Comparison of ENCODE assay signal across 14 cellular contexts in the genomic region with DNA sequence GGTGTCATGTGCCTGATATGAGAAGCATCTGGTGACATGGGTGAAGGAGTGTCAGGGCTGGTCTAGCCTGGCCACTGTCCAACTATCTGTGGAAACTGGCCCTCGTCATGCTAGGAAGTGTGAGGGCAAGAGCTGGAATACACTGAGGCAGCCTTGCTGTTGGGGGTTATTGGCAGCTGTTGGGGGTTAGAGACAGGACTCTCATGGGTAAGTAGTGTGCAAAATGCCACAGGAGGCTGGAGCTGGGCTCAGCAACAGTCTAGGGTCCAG.
DNase-seq lines count a peak whose midpoint lies in the region; ATAC-seq and TF ChIP-seq lines count a peak whose summit lies in the region.
"Had no signal": no experiment of that assay in that cellular context is flagged by ENCODE, and none has a peak within 500 bp of the region (broad histone marks: within the 10 kb centered on the region; RNA-seq: fewer than 3 reads in every experiment).

No MANE protein-coding gene starts in this region.

- intact Hi-C loops in heart left ventricle (cut with DNase I) (loop anchor here in 8 of 10 donors (2.0 to 10.0 kb wide), 16 partner anchors 68 to 410 kb away; a partner anchor contains a TSS), left ventricle myocardium inferior (cut with micrococcal nuclease) (no loop called here), Panc1 (cut with micrococcal nuclease; ENCODE audit: unreplicated experiment) (loop anchor here (10.0 kb wide), 1 partner anchor 350 kb away; a partner anchor contains a TSS), thyroid gland (cut with DNase I) (loop anchor here (5.0 to 10.0 kb wide), 2 partner anchors 357 to 410 kb away; no protein-coding TSS in a partner anchor)

- BruUV-seq in Panc1 (replicated peaks; lab: Mats Ljungman, UMichigan), result no TSS peak

- DNase-seq in heart left ventricle (no peak), left ventricle myocardium inferior (no peak), Panc1 (ENCODE audit: low read depth, low spot score) (no peak), epithelial cell of esophagus (ENCODE audit: low read depth) (peak; percentile 14), thyroid gland (peak; percentile 42 to 45), NCI-H2107 (lab: John Stamatoyannopoulos, UW) (no peak), occipital lobe (lab: John Stamatoyannopoulos, UW) (no peak)
- DNase-seq: activated CD8-positive, alpha-beta T cell treated with anti-CD3 and anti-CD28 coated beads, Interleukin-2, amount 10 ng/mL, durations not matched to agents 7 days and 5 days; activated T-cell treated with anti-CD3 and anti-CD28 coated beads, Interleukin-2, amount 50 U/mL, for 72 hours; GDM1; immature natural killer cell; natural killer cell had no signal

- in situ Hi-C loops in Panc1 (cut with HindIII; ENCODE audit: low pct_unique_long_range_greater_than_20kb, low sequenced_read_pairs), result no loop called here

- TF ChIP-seq CTCF in heart left ventricle (IDR thresholded peaks at IDR 0.05) (no peak), left ventricle myocardium inferior (IDR thresholded peaks at IDR 0.05; ENCODE audit: borderline replicate concordance) (no peak), Panc1 (IDR thresholded peaks at IDR 0.05) (no peak), epithelial cell of esophagus (IDR thresholded peaks at IDR 0.05; ENCODE audit: insufficient read depth, low read depth, low read length, missing control alignments) (no peak), thyroid gland (IDR thresholded peaks at IDR 0.05) (no peak)

- WGBS in heart left ventricle, 4 donors, result 23 to 39% (median 34%) methylated on average over 1 of the region's 1 CpG
- WGBS in thyroid gland, 2 donors, result 36 to 58% methylated on average over 1 of the region's 1 CpG

- H3K9me3 ChIP-seq in heart left ventricle (no peaks in the 10 kb centered on the region), left ventricle myocardium inferior (replicated peaks) (no peaks in the 10 kb centered on the region), Panc1 (ENCODE audit: control insufficient read depth, insufficient read depth, low read depth, low read length) (no peaks in the 10 kb centered on the region), thyroid gland (no peaks in the 10 kb centered on the region)

- POLR2A ChIA-PET in Panc1 (lab: Charles Lee), result no interaction called here

- ATAC-seq in heart left ventricle (peak in 3 of 4 donors; percentile 6 to 38 (median 32)), Panc1 (no peak), GM18868 (IDR thresholded peaks at IDR 0.05; ENCODE audit: unreplicated experiment) (no peak)

- TF ChIP-seq POLR2A in heart left ventricle (IDR thresholded peaks at IDR 0.05) (no peak), thyroid gland (IDR thresholded peaks at IDR 0.05) (no peak)

- CTCF ChIA-PET in Panc1 (lab: Charles Lee), result interaction anchor here (0.6 kb wide), 1 partner anchor 17 kb away, joined by 6 read pairs; no protein-coding TSS in a partner anchor

- H3K4me3 ChIP-seq in heart left ventricle (no peak overlapping the region), left ventricle myocardium inferior (no peak overlapping the region), Panc1 (ENCODE audit: low read depth in 2 of 2, low read length in 2 of 2) (no peak overlapping the region), epithelial cell of esophagus (ENCODE audit: low read length) (no peak overlapping the region), thyroid gland (replicated peaks in 1 of 3) (no peak overlapping the region)

- H3K4me1 ChIP-seq in heart left ventricle (peaks cover 0 to 19% (median 10%) of the 10 kb centered on the region in 12 donors), left ventricle myocardium inferior (peaks cover 28% of the 10 kb centered on the region), Panc1 (ENCODE audit: control insufficient read depth, insufficient read depth, low read length) (no peaks in the 10 kb centered on the region), thyroid gland (peaks cover 7 to 21% of the 10 kb centered on the region in 2 donors)

- H3K27ac ChIP-seq in heart left ventricle (peak overlapping the region in 1 of 12 donors; percentile 6), left ventricle myocardium inferior (replicated peaks) (no peak overlapping the region), Panc1 (ENCODE audit: low read length) (peak overlapping the region; percentile 46; the same call in 1 of the 2 replicates), thyroid gland (peak overlapping the region in 2 of 3 donors; percentile 61 to 62)

- H3K27me3 ChIP-seq in heart left ventricle, result no peaks in the 10 kb centered on the region
- H3K27me3 ChIP-seq in left ventricle myocardium inferior (ENCODE audit: low read depth), result no peaks in the 10 kb centered on the region
- H3K27me3 ChIP-seq in Panc1 (ENCODE audit: control insufficient read depth, insufficient read depth, low read length), result no peaks in the 10 kb centered on the region
- H3K27me3 ChIP-seq in thyroid gland, result no peaks in the 10 kb centered on the region

- H3K36me3 ChIP-seq in heart left ventricle, result no peaks in the 10 kb centered on the region
- H3K36me3 ChIP-seq in left ventricle myocardium inferior, result no peaks in the 10 kb centered on the region
- H3K36me3 ChIP-seq in Panc1 (ENCODE audit: control insufficient read depth, insufficient read depth, low read length), result no peaks in the 10 kb centered on the region
- no peaks in the 10 kb centered on the region for H3K36me3 ChIP-seq in thyroid gland
- H3K36me3 ChIP-seq: WERI-Rb-1 had no signal

Comparison
In these comparisons a context has a peak if more than half of its experiments do, and no peak if none do; other contexts are left out.
1. ATAC-seq: peak in heart left ventricle (3 of 4); none in Panc1 (single experiment) and GM18868 (single experiment).
2. DNase-seq: peak in epithelial cell of esophagus (single experiment) and thyroid gland (2 of 2); none in heart left ventricle (0 of 5), left ventricle myocardium inferior (single experiment), Panc1 (single experiment), NCI-H2107 (single experiment) and occipital lobe (single experiment).